ENCODE assay signal across 8 cellular contexts in genomic region chr19:32580353-32580900, GRCh38. TPM values are rescaled to one million over a fixed set of nuclear protein-coding genes. Genes with fewer than 3 reads are reported as not detected.
DNase-seq lines count a peak whose midpoint lies in the region; ATAC-seq and TF ChIP-seq lines count a peak whose summit lies in the region.

No MANE protein-coding gene starts in this region.

- DNase-seq in activated T-cell treated with anti-CD3 and anti-CD28 coated beads, Interleukin-2, amount 50 U/mL, for 72 hours, result no peak
- DNase-seq in activated T-cell treated with anti-CD3 and anti-CD28 coated beads for 4 hours (no peak), left lobe of liver (ENCODE audit: low spot score) (peak; percentile 46), tibial nerve (ENCODE audit: low spot score in 2 of 2) (no peak), NCI-H2196 (lab: John Stamatoyannopoulos, UW; ENCODE audit: unreplicated experiment) (no peak), 8988T (no peak)
- no peak for DNase-seq in activated naive CD8-positive, alpha-beta T cell treated with anti-CD3 and anti-CD28 coated beads, Interleukin-2, amount 50 U/mL, for 24 hours

- H3K27ac ChIP-seq in tibial nerve, result peak overlapping the region in 3 of 4 donors; percentile 69 to 92 (median 92)

- H3K4me1 Mint-ChIP-seq in activated T-cell treated with anti-CD3 and anti-CD28 coated beads, Interleukin-2, amount 50 U/mL, for 72 hours (ENCODE audit: low read depth), result peaks cover 12% of the 10 kb centered on the region
- H3K4me1 Mint-ChIP-seq in activated naive CD8-positive, alpha-beta T cell treated with anti-CD3 and anti-CD28 coated beads, Interleukin-2, amount 50 U/mL, for 24 hours, result peaks cover 36% of the 10 kb centered on the region

- peaks cover 0 to 4% of the 10 kb centered on the region in 2 donors for H3K36me3 Mint-ChIP-seq in activated T-cell treated with anti-CD3 and anti-CD28 coated beads, Interleukin-2, amount 50 U/mL, for 72 hours (ENCODE audit: insufficient read depth in 2 of 2)
- peaks cover 29% of the 10 kb centered on the region for H3K36me3 Mint-ChIP-seq in activated naive CD8-positive, alpha-beta T cell treated with anti-CD3 and anti-CD28 coated beads, Interleukin-2, amount 50 U/mL, for 24 hours (ENCODE audit: low read depth)

- peaks cover 0 to 28% (median 7%) of the 10 kb centered on the region in 4 donors for H3K4me1 ChIP-seq in tibial nerve

- no peaks in the 10 kb centered on the region for H3K27me3 ChIP-seq in tibial nerve

- no peaks in the 10 kb centered on the region for H3K9me3 ChIP-seq in tibial nerve

- peaks cover 0 to 28% (median 0%) of the 10 kb centered on the region in 3 donors for H3K36me3 ChIP-seq in tibial nerve

- WGBS in tibial nerve, 2 donors, result 16 to 18% methylated on average over 21 to 22 of the region's 22 CpGs

- TF ChIP-seq CTCF in tibial nerve (IDR thresholded peaks at IDR 0.05), result no peak

- no peaks in the 10 kb centered on the region for H3K27me3 Mint-ChIP-seq in activated T-cell treated with anti-CD3 and anti-CD28 coated beads, Interleukin-2, amount 50 U/mL, for 72 hours (ENCODE audit: low read depth)
- H3K27me3 Mint-ChIP-seq in activated naive CD8-positive, alpha-beta T cell treated with anti-CD3 and anti-CD28 coated beads, Interleukin-2, amount 50 U/mL, for 24 hours, result peaks cover 4% of the 10 kb centered on the region

- peak overlapping the region; percentile 78 for H3K27ac Mint-ChIP-seq in activated T-cell treated with anti-CD3 and anti-CD28 coated beads, Interleukin-2, amount 50 U/mL, for 72 hours
- H3K27ac Mint-ChIP-seq in activated naive CD8-positive, alpha-beta T cell treated with anti-CD3 and anti-CD28 coated beads, Interleukin-2, amount 50 U/mL, for 24 hours, result peak overlapping the region; percentile 84

- H3K4me3 Mint-ChIP-seq in activated T-cell treated with anti-CD3 and anti-CD28 coated beads, Interleukin-2, amount 50 U/mL, for 72 hours, result peak overlapping the region; percentile 97 to 100
- H3K4me3 Mint-ChIP-seq in activated naive CD8-positive, alpha-beta T cell treated with anti-CD3 and anti-CD28 coated beads, Interleukin-2, amount 50 U/mL, for 24 hours, result peak overlapping the region; percentile 90

- no peak for TF ChIP-seq POLR2A in tibial nerve (IDR thresholded peaks at IDR 0.05)

- H3K9me3 Mint-ChIP-seq in activated T-cell treated with anti-CD3 and anti-CD28 coated beads, Interleukin-2, amount 50 U/mL, for 72 hours, result no peaks in the 10 kb centered on the region
- no peaks in the 10 kb centered on the region for H3K9me3 Mint-ChIP-seq in activated naive CD8-positive, alpha-beta T cell treated with anti-CD3 and anti-CD28 coated beads, Interleukin-2, amount 50 U/mL, for 24 hours

- peak overlapping the region; percentile 48 to 99 (median 80) for H3K4me3 ChIP-seq in tibial nerve

- TF ChIP-seq EP300 in tibial nerve (IDR thresholded peaks at IDR 0.05), result no peak

- ATAC-seq in activated T-cell treated with anti-CD3 and anti-CD28 coated beads, Interleukin-2, amount 50 U/mL, for 72 hours (replicated peaks in 1 of 2), result peak; percentile 29 to 31
- ATAC-seq in HG03342 (IDR thresholded peaks at IDR 0.05; ENCODE audit: unreplicated experiment), result peak; percentile 16
- no peak for ATAC-seq in activated naive CD8-positive, alpha-beta T cell treated with anti-CD3 and anti-CD28 coated beads, Interleukin-2, amount 50 U/mL, for 24 hours
- ATAC-seq in left lobe of liver, result peak; percentile 32

RNA-seq across cellular contexts. Expression of gene PDCD5, which starts 0.6 kb away (rescaled TPM):
- total RNA-seq in activated T-cell treated with anti-CD3 and anti-CD28 coated beads, Interleukin-2, amount 50 U/mL, for 72 hours, result 100 to 1,000 TPM in 1 of 2 donors, 10 to 100 TPM in 1; 96.6 to 100 TPM
- total RNA-seq in left lobe of liver (32.7 TPM), tibial nerve (10 to 100 TPM; 64.9 to 88.5 (median 79.3) TPM)
